In the genomic region with DNA sequence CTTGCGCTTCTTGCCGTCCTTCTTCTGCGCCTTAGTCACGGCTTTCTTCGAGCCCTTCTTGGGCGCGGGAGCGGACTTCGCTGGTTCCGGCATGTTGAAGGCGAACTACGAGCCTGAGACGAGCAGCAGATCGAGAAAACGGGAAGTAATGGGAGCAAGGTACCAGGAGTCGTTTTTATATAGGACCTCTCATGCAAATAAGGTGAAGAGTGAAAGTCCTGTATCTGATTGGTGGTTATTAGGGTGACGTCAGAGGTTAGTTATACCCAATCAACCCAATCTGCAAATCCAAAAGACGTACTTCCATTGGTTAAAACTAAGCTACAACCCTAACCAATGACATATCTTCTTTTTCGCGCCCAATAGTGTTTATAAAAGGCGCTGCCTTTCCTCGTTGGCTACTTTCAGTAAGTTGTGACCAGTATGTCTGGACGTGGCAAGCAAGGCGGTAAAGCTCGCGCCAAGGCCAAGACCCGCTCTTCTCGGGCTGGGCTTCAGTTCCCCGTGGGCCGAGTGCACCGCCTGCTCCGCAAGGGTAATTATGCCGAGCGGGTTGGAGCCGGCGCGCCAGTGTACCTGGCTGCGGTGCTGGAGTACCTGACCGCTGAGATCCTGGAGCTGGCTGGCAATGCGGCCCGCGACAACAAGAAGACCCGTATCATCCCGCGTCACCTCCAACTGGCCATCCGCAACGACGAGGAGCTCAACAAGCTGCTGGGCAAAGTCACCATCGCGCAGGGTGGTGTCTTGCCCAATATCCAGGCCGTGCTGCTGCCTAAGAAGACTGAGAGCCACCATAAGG, we compare ENCODE assay signal across 1 cellular context.
TF ChIP-seq lines count a peak whose summit lies in the region.

No MANE protein-coding gene starts in this region.

TF ChIP-seq in K562, 482 proteins besides CTCF, POLR2A, EP300 and RAD21 (continued from another document and continues in another):
- TF ChIP-seq, protein P1, sequence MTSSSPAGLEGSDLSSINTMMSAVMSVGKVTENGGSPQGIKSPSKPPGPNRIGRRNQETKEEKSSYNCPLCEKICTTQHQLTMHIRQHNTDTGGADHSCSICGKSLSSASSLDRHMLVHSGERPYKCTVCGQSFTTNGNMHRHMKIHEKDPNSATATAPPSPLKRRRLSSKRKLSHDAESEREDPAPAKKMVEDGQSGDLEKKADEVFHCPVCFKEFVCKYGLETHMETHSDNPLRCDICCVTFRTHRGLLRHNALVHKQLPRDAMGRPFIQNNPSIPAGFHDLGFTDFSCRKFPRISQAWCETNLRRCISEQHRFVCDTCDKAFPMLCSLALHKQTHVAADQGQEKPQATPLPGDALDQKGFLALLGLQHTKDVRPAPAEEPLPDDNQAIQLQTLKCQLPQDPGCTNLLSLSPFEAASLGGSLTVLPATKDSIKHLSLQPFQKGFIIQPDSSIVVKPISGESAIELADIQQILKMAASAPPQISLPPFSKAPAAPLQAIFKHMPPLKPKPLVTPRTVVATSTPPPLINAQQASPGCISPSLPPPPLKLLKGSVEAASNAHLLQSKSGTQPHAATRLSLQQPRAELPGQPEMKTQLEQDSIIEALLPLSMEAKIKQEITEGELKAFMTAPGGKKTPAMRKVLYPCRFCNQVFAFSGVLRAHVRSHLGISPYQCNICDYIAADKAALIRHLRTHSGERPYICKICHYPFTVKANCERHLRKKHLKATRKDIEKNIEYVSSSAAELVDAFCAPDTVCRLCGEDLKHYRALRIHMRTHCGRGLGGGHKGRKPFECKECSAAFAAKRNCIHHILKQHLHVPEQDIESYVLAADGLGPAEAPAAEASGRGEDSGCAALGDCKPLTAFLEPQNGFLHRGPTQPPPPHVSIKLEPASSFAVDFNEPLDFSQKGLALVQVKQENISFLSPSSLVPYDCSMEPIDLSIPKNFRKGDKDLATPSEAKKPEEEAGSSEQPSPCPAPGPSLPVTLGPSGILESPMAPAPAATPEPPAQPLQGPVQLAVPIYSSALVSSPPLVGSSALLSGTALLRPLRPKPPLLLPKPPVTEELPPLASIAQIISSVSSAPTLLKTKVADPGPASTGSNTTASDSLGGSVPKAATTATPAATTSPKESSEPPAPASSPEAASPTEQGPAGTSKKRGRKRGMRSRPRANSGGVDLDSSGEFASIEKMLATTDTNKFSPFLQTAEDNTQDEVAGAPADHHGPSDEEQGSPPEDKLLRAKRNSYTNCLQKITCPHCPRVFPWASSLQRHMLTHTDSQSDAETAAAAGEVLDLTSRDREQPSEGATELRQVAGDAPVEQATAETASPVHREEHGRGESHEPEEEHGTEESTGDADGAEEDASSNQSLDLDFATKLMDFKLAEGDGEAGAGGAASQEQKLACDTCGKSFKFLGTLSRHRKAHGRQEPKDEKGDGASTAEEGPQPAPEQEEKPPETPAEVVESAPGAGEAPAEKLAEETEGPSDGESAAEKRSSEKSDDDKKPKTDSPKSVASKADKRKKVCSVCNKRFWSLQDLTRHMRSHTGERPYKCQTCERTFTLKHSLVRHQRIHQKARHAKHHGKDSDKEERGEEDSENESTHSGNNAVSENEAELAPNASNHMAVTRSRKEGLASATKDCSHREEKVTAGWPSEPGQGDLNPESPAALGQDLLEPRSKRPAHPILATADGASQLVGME (CRISPR knock-in tag; IDR thresholded peaks at IDR 0.05): peak; percentile 47; the same call in 1 of the 2 replicates
- TF ChIP-seq ETV6 (IDR thresholded peaks at IDR 0.05; ENCODE audit: borderline replicate concordance in 1 of 2, low read depth in 2 of 2, low read length in 1 of 2) (peak in 1 of 2 experiments; percentile 27; a peak in 1 of 4 replicates), ETV6 (CRISPR knock-in tag; IDR thresholded peaks at IDR 0.05; ENCODE audit: borderline replicate concordance) (peak; percentile 97), BRF1 (IDR thresholded peaks at IDR 0.05; ENCODE audit: borderline replicate concordance, extremely low read depth, insufficient read length) (no peak), SETDB1 (IDR thresholded peaks at IDR 0.05; ENCODE audit: low read length) (peak; percentile 56), PHB2 (IDR thresholded peaks at IDR 0.05; ENCODE audit: low read depth) (no peak), ZNF23 (CRISPR knock-in tag; IDR thresholded peaks at IDR 0.05) (no peak; the same call in 1 of the 2 replicates), ZNF140 (CRISPR knock-in tag; IDR thresholded peaks at IDR 0.05) (no peak), LCOR (CRISPR knock-in tag; IDR thresholded peaks at IDR 0.05) (peak; percentile 96), TGIF2 (CRISPR knock-in tag; IDR thresholded peaks at IDR 0.05) (no peak; the same call in 1 of the 2 replicates), MYBL2 (IDR thresholded peaks at IDR 0.05; ENCODE audit: low read depth) (peak; percentile 62; the same call in 1 of the 2 replicates), MYBL2 (CRISPR knock-in tag; IDR thresholded peaks at IDR 0.05; ENCODE audit: borderline replicate concordance) (no peak), ZBTB1 (CRISPR knock-in tag; IDR thresholded peaks at IDR 0.05; ENCODE audit: borderline replicate concordance, low read depth) (peak; percentile 93), KLF16 (IDR thresholded peaks at IDR 0.05) (no peak), NFATC3 (IDR thresholded peaks at IDR 0.05) (peak; percentile 75; the same call in 1 of the 2 replicates), KDM4B (IDR thresholded peaks at IDR 0.05; ENCODE audit: borderline replicate concordance in 2 of 2, low read depth in 1 of 2) (peak in 1 of 2 experiments; percentile 74; a peak in 2 of 4 replicates), POLR3A (IDR thresholded peaks at IDR 0.05; ENCODE audit: borderline replicate concordance, extremely low read depth, insufficient read depth, insufficient read length) (no peak), ZNF197 (CRISPR knock-in tag; IDR thresholded peaks at IDR 0.05; ENCODE audit: low read depth) (0 out of 2 replicates have a peak, but pooled peaks have one; percentile 58), YBX1 (IDR thresholded peaks at IDR 0.05) (no peak), EWSR1 (IDR thresholded peaks at IDR 0.05; ENCODE audit: borderline replicate concordance, low read depth, partially characterized antibody) (no peak), SMARCA5 (IDR thresholded peaks at IDR 0.05) (no peak), XRCC5 (IDR thresholded peaks at IDR 0.05; ENCODE audit: low read depth, low read length) (peak; percentile 62; the same call in 1 of the 2 replicates), RBFOX2 (IDR thresholded peaks at IDR 0.05; ENCODE audit: low read depth, low read length) (peak; percentile 91), ZNF696 (CRISPR knock-in tag; conservative IDR thresholded peaks at IDR 0.05) (no peak), IRF2 (CRISPR knock-in tag; IDR thresholded peaks at IDR 0.05) (no peak), PTTG1 (tag; IDR thresholded peaks at IDR 0.05; ENCODE audit: low read depth) (no peak), BACH1 (tag; IDR thresholded peaks at IDR 0.05) (peak; percentile 33; the same call in 1 of the 2 replicates), ATF1 (CRISPR knock-in tag; IDR thresholded peaks at IDR 0.05) (no peak), ATF1 (tag; IDR thresholded peaks at IDR 0.05) (peak; percentile 99), ETV1 (tag; conservative IDR thresholded peaks at IDR 0.05; ENCODE audit: low read depth) (peak; percentile 69; the same call in 1 of the 2 replicates)
- TF ChIP-seq, protein P2, sequence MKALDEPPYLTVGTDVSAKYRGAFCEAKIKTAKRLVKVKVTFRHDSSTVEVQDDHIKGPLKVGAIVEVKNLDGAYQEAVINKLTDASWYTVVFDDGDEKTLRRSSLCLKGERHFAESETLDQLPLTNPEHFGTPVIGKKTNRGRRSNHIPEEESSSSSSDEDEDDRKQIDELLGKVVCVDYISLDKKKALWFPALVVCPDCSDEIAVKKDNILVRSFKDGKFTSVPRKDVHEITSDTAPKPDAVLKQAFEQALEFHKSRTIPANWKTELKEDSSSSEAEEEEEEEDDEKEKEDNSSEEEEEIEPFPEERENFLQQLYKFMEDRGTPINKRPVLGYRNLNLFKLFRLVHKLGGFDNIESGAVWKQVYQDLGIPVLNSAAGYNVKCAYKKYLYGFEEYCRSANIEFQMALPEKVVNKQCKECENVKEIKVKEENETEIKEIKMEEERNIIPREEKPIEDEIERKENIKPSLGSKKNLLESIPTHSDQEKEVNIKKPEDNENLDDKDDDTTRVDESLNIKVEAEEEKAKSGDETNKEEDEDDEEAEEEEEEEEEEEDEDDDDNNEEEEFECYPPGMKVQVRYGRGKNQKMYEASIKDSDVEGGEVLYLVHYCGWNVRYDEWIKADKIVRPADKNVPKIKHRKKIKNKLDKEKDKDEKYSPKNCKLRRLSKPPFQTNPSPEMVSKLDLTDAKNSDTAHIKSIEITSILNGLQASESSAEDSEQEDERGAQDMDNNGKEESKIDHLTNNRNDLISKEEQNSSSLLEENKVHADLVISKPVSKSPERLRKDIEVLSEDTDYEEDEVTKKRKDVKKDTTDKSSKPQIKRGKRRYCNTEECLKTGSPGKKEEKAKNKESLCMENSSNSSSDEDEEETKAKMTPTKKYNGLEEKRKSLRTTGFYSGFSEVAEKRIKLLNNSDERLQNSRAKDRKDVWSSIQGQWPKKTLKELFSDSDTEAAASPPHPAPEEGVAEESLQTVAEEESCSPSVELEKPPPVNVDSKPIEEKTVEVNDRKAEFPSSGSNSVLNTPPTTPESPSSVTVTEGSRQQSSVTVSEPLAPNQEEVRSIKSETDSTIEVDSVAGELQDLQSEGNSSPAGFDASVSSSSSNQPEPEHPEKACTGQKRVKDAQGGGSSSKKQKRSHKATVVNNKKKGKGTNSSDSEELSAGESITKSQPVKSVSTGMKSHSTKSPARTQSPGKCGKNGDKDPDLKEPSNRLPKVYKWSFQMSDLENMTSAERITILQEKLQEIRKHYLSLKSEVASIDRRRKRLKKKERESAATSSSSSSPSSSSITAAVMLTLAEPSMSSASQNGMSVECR (CRISPR knock-in tag; IDR thresholded peaks at IDR 0.05): peak; percentile 79
- TF ChIP-seq, protein P3, sequence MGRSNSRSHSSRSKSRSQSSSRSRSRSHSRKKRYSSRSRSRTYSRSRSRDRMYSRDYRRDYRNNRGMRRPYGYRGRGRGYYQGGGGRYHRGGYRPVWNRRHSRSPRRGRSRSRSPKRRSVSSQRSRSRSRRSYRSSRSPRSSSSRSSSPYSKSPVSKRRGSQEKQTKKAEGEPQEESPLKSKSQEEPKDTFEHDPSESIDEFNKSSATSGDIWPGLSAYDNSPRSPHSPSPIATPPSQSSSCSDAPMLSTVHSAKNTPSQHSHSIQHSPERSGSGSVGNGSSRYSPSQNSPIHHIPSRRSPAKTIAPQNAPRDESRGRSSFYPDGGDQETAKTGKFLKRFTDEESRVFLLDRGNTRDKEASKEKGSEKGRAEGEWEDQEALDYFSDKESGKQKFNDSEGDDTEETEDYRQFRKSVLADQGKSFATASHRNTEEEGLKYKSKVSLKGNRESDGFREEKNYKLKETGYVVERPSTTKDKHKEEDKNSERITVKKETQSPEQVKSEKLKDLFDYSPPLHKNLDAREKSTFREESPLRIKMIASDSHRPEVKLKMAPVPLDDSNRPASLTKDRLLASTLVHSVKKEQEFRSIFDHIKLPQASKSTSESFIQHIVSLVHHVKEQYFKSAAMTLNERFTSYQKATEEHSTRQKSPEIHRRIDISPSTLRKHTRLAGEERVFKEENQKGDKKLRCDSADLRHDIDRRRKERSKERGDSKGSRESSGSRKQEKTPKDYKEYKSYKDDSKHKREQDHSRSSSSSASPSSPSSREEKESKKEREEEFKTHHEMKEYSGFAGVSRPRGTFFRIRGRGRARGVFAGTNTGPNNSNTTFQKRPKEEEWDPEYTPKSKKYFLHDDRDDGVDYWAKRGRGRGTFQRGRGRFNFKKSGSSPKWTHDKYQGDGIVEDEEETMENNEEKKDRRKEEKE (IDR thresholded peaks at IDR 0.05; ENCODE audit: borderline replicate concordance in 1 of 2, control insufficient read depth in 1 of 2, low read depth in 2 of 2, low read length in 1 of 2): peak; percentile 74 to 95; a peak in 3 of 4 replicates
- TF ChIP-seq, protein P4, sequence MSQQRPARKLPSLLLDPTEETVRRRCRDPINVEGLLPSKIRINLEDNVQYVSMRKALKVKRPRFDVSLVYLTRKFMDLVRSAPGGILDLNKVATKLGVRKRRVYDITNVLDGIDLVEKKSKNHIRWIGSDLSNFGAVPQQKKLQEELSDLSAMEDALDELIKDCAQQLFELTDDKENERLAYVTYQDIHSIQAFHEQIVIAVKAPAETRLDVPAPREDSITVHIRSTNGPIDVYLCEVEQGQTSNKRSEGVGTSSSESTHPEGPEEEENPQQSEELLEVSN (IDR thresholded peaks at IDR 0.05; ENCODE audit: borderline replicate concordance in 1 of 2, extremely low read depth in 1 of 2, insufficient read depth in 1 of 2, insufficient read length in 1 of 2, low read depth in 1 of 2, low read length in 1 of 2, poor library complexity in 1 of 2, severe bottlenecking in 1 of 2): peak; percentile 65 to 73
- TF ChIP-seq, protein P5, sequence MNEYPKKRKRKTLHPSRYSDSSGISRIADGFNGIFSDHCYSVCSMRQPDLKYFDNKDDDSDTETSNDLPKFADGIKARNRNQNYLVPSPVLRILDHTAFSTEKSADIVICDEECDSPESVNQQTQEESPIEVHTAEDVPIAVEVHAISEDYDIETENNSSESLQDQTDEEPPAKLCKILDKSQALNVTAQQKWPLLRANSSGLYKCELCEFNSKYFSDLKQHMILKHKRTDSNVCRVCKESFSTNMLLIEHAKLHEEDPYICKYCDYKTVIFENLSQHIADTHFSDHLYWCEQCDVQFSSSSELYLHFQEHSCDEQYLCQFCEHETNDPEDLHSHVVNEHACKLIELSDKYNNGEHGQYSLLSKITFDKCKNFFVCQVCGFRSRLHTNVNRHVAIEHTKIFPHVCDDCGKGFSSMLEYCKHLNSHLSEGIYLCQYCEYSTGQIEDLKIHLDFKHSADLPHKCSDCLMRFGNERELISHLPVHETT (CRISPR knock-in tag; conservative IDR thresholded peaks at IDR 0.05 in 1 of 2, IDR thresholded peaks at IDR 0.05 in 1 of 2): peak in 1 of 2 experiments; percentile 83; a peak in 2 of 4 replicates
- TF ChIP-seq, protein P6, sequence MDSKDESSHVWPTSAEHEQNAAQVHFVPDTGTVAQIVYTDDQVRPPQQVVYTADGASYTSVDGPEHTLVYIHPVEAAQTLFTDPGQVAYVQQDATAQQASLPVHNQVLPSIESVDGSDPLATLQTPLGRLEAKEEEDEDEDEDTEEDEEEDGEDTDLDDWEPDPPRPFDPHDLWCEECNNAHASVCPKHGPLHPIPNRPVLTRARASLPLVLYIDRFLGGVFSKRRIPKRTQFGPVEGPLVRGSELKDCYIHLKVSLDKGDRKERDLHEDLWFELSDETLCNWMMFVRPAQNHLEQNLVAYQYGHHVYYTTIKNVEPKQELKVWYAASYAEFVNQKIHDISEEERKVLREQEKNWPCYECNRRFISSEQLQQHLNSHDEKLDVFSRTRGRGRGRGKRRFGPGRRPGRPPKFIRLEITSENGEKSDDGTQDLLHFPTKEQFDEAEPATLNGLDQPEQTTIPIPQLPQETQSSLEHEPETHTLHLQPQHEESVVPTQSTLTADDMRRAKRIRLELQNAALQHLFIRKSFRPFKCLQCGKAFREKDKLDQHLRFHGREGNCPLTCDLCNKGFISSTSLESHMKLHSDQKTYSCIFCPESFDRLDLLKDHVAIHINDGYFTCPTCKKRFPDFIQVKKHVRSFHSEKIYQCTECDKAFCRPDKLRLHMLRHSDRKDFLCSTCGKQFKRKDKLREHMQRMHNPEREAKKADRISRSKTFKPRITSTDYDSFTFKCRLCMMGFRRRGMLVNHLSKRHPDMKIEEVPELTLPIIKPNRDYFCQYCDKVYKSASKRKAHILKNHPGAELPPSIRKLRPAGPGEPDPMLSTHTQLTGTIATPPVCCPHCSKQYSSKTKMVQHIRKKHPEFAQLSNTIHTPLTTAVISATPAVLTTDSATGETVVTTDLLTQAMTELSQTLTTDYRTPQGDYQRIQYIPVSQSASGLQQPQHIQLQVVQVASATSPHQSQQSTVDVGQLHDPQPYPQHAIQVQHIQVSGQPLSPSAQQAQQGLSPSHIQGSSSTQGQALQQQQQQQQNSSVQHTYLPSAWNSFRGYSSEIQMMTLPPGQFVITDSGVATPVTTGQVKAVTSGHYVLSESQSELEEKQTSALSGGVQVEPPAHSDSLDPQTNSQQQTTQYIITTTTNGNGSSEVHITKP (IDR thresholded peaks at IDR 0.05; ENCODE audit: partially characterized antibody): no peak
